In the genomic region with DNA sequence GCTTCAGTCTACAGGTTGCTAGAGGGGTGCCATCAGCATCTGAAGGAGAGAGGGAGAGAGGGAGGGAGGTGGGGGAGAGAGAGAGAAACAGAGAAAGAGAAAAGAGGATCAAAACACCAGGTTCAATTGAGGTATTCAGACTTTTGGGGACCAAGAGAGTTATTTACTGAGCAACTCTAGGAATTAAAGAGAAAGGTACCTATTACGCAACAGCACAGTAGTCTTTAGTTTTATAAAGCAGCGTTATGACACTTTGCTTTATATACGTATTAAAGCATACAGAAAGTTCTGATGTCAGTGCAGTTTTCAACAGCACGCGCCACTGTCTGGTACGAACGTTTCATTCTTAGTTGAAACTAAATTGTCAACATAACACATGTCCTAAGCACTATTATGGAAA, we compare ENCODE assay signal across 21 cellular contexts. TPM values are rescaled to one million over a fixed set of nuclear protein-coding genes. Genes with fewer than 3 reads are reported as not detected.
DNase-seq lines count a peak whose midpoint lies in the region; ATAC-seq, FAIRE-seq and TF ChIP-seq lines count a peak whose summit lies in the region.
"Had no signal": no experiment of that assay in that cellular context is flagged by ENCODE, and none has a peak within 500 bp of the region (broad histone marks: within the 10 kb centered on the region; RNA-seq: fewer than 3 reads in every experiment).

No MANE protein-coding gene starts in this region.

- no peaks in the 10 kb centered on the region for H3K27me3 Mint-ChIP-seq in activated T-cell treated with anti-CD3 and anti-CD28 coated beads, Interleukin-2, amount 50 U/mL, for 4 hours (ENCODE audit: low read depth)
- H3K27me3 Mint-ChIP-seq in activated T-helper 17 cell treated with anti-CD3 and anti-CD28 coated beads, Interleukin-2, amount 50 U/mL, for 72 hours = no peaks in the 10 kb centered on the region
- H3K27me3 Mint-ChIP-seq: CD4-positive, alpha-beta memory T cell had no signal

- no peak overlapping the region for H3K23ac ChIP-seq in H1 (ENCODE audit: insufficient read length)

- BruUV-seq in HCT116 (replicated peaks; lab: Mats Ljungman, UMichigan) = no TSS peak

- peaks cover 6% of the 10 kb centered on the region for H3K79me1 ChIP-seq in H1 (ENCODE audit: low read depth, low read length)

- no peak overlapping the region for H3K4me3 ChIP-seq in HCT116 (replicated peaks in 1 of 2; ENCODE audit: low read depth in 1 of 2, low read length in 2 of 2)
- H3K4me3 ChIP-seq in H1 (ENCODE audit: extremely low read depth in 1 of 4, insufficient read depth in 2 of 4, low read depth in 3 of 4, low read length in 4 of 4) = no peak overlapping the region
- H3K4me3 ChIP-seq: BLaER1, GM12878, HAP-1 had no signal

- POLR2A ChIA-PET in HCT116 (lab: Charles Lee) (no interaction called here), H1 (lab: Charles Lee; ENCODE audit: partially characterized antibody) (interaction anchor here (1.0 to 1.2 kb wide), 2 partner anchors 9 to 24 kb away, joined by 3 read pairs; no protein-coding TSS in a partner anchor)

- no peak overlapping the region for H2BK12ac ChIP-seq in H1 (ENCODE audit: low read depth, low read length)

- no peak overlapping the region for H4K8ac ChIP-seq in H1 (ENCODE audit: extremely low read depth, insufficient read depth, low read length)

- H3K79me2 ChIP-seq in HCT116 (ENCODE audit: insufficient read depth, low read length) (peaks cover 100% of the 10 kb centered on the region), H1 (ENCODE audit: control insufficient read depth in 1 of 2, insufficient read depth in 2 of 2, low read length in 2 of 2) (peaks cover 6 to 86% of the 10 kb centered on the region in 2 experiments; a peak in 3 of 4 replicates)

- H3K4ac ChIP-seq in H1 (replicated peaks; ENCODE audit: insufficient read length, low read depth, low read length) = no peak overlapping the region

- H3K9me3 Mint-ChIP-seq in activated T-cell treated with anti-CD3 and anti-CD28 coated beads, Interleukin-2, amount 50 U/mL, for 4 hours = no peaks in the 10 kb centered on the region
- H3K9me3 Mint-ChIP-seq in activated T-helper 17 cell treated with anti-CD3 and anti-CD28 coated beads, Interleukin-2, amount 50 U/mL, for 72 hours = no peaks in the 10 kb centered on the region
- H3K9me3 Mint-ChIP-seq: CD14-positive monocyte; CD4-positive, alpha-beta memory T cell; HFFc6 had no signal

- ATAC-seq in HCT116 = no peak
- no peak for ATAC-seq in activated T-cell treated with anti-CD3 and anti-CD28 coated beads, Interleukin-2, amount 50 U/mL, for 4 hours
- ATAC-seq in activated T-helper 17 cell treated with anti-CD3 and anti-CD28 coated beads, Interleukin-2, amount 50 U/mL, for 72 hours (replicated peaks) = no peak
- ATAC-seq: GM12878 had no signal

- H3K9me3 ChIP-seq in HCT116 (ENCODE audit: control insufficient read depth in 1 of 2, insufficient read depth in 1 of 2, low read depth in 1 of 2, low read length in 2 of 2) (no peaks in the 10 kb centered on the region), H1 (ENCODE audit: insufficient read depth in 2 of 2, low read depth in 1 of 2, low read length in 1 of 2) (no peaks in the 10 kb centered on the region)
- H3K9me3 ChIP-seq: BLaER1, HAP-1 had no signal

- H3K27me3 ChIP-seq in HCT116 (ENCODE audit: insufficient read depth, low read length) = no peaks in the 10 kb centered on the region
- H3K27me3 ChIP-seq in H1 (replicated peaks in 1 of 4; ENCODE audit: control insufficient read depth in 3 of 4, extremely low read depth in 1 of 4, insufficient read depth in 3 of 4, low read length in 3 of 4) = no peaks in the 10 kb centered on the region
- H3K27me3 ChIP-seq: BLaER1 had no signal

- no peak for TF ChIP-seq CTCF in HCT116 (IDR thresholded peaks at IDR 0.05 in 2 of 3, conservative IDR thresholded peaks at IDR 0.05 in 1 of 3; ENCODE audit: borderline replicate concordance in 1 of 3, insufficient read depth in 1 of 3, low read depth in 2 of 3, low read length in 2 of 3)
- no peak for TF ChIP-seq CTCF in H1 (IDR thresholded peaks at IDR 0.05; ENCODE audit: control extremely low read depth in 1 of 3, insufficient read depth in 1 of 3, low read depth in 1 of 3, low read length in 3 of 3)

- RAD21 ChIA-PET in HCT116 (lab: Charles Lee; ENCODE audit: low non-redundant PET in 1 of 2, low total read pairs in 2 of 2, uncharacterized antibody in 2 of 2, unreplicated experiment in 2 of 2) = no interaction called here

- peaks cover 0 to 17% of the 10 kb centered on the region in 2 experiments; a peak in 2 of 4 replicates for H3K36me3 ChIP-seq in HCT116 (ENCODE audit: control insufficient read depth in 1 of 2, insufficient read depth in 2 of 2, low read length in 2 of 2)
- H3K36me3 ChIP-seq in H1 (ENCODE audit: control insufficient read depth in 2 of 4, insufficient read depth in 4 of 4, low read length in 3 of 4) = peaks cover 0 to 18% (median 2%) of the 10 kb centered on the region in 4 experiments; a peak in 4 of 8 replicates

- no peak overlapping the region for H3K56ac ChIP-seq in H1 (replicated peaks; ENCODE audit: insufficient read length, low read depth, low read length)

- CTCF ChIA-PET in HCT116 (lab: Charles Lee) (no interaction called here), H1 (lab: Charles Lee; ENCODE audit: partially characterized antibody) (no interaction called here)

- WGBS in H1 (ENCODE audit: extremely low coverage in 1 of 2, insufficient coverage in 1 of 2, insufficient read length in 1 of 2, insufficient replicate concordance in 2 of 2, low coverage in 1 of 2, low lambda C conversion rate in 2 of 2, missing lambda C conversion rate in 1 of 2), 2 experiments = 86% methylated on average over 7 of the region's 7 CpGs; no CpG with 5 or more reads in 1 of the 2 experiments

- H3K4me1 ChIP-seq in HCT116 (ENCODE audit: control insufficient read depth in 1 of 2, insufficient read depth in 2 of 2, low read length in 2 of 2) (peaks cover 0 to 2% of the 10 kb centered on the region in 2 experiments; a peak in 3 of 4 replicates), H1 (replicated peaks in 1 of 4; ENCODE audit: control insufficient read depth in 3 of 4, insufficient read depth in 4 of 4, low read length in 3 of 4) (peaks cover 4 to 15% (median 13%) of the 10 kb centered on the region in 4 experiments; a peak in 6 of 7 replicates)
- H3K4me1 ChIP-seq: HAP-1 had no signal

- peaks cover 42% of the 10 kb centered on the region for H3K36me3 Mint-ChIP-seq in activated T-cell treated with anti-CD3 and anti-CD28 coated beads, Interleukin-2, amount 50 U/mL, for 4 hours (ENCODE audit: insufficient read depth)
- peaks cover 88% of the 10 kb centered on the region for H3K36me3 Mint-ChIP-seq in activated T-helper 17 cell treated with anti-CD3 and anti-CD28 coated beads, Interleukin-2, amount 50 U/mL, for 72 hours (ENCODE audit: low read depth)

- H3K18ac ChIP-seq in H1 (ENCODE audit: extremely low read depth, low read length) = no peak overlapping the region

- no peaks in the 10 kb centered on the region for H3K23me2 ChIP-seq in H1 (ENCODE audit: low read depth, low read length)

- DNase-seq in GM19239 (ENCODE audit: insufficient read length, low spot score) (no peak), HCT116 (ENCODE audit: low read depth, low spot score) (no peak), H1 (ENCODE audit: low read depth in 1 of 2, low spot score in 2 of 2) (no peak), DMS 273 (lab: John Stamatoyannopoulos, UW; ENCODE audit: unreplicated experiment) (no peak)
- no peak for DNase-seq in activated T-cell treated with anti-CD3 and anti-CD28 coated beads, Interleukin-2, amount 50 U/mL, for 4 hours
- DNase-seq: AML-193; CD4-positive, alpha-beta memory T cell; DMS53; DND-41; EL; GOT3; HFFc6 had no signal

- TF ChIP-seq EP300 in Ishikawa (IDR thresholded peaks at IDR 0.05; ENCODE audit: borderline replicate concordance) = no peak
- no peak for TF ChIP-seq EP300 in H1 (IDR thresholded peaks at IDR 0.05; ENCODE audit: borderline replicate concordance in 1 of 2, low read depth in 2 of 2, low read length in 2 of 2)

- TF ChIP-seq RAD21 in HCT116 (IDR thresholded peaks at IDR 0.05; ENCODE audit: low read depth) = no peak
- no peak for TF ChIP-seq RAD21 in Ishikawa (IDR thresholded peaks at IDR 0.05; ENCODE audit: low read depth)
- no peak for TF ChIP-seq RAD21 in H1 (IDR thresholded peaks at IDR 0.05 in 1 of 2, conservative IDR thresholded peaks at IDR 0.05 in 1 of 2; ENCODE audit: low read depth in 2 of 2, low read length in 2 of 2)

- H2BK20ac ChIP-seq in H1 (ENCODE audit: low read length) = no peak overlapping the region

- H3K4me2 ChIP-seq in HCT116 (ENCODE audit: low read length) (no peak overlapping the region), H1 (ENCODE audit: insufficient read depth in 1 of 2, low read depth in 2 of 2, low read length in 2 of 2) (no peak overlapping the region; a peak in 1 of 4 replicates)
- H3K4me2 ChIP-seq: BLaER1 had no signal

- FAIRE-seq in GM19239 (lab: Jason Lieb, UNC) (peak; percentile 45), H1 (lab: Jason Lieb, UNC) (no peak)
- FAIRE-seq: GM12878 had no signal

- no peaks in the 10 kb centered on the region for H3K9me2 ChIP-seq in HCT116 (ENCODE audit: insufficient read depth)

- H4K5ac ChIP-seq in H1 (ENCODE audit: insufficient read length, low read depth, low read length) = no peak overlapping the region

- H3K9ac ChIP-seq in HCT116 (ENCODE audit: low read length) (no peak overlapping the region), H1 (replicated peaks in 1 of 4; ENCODE audit: extremely low read depth in 1 of 4, low read depth in 3 of 4, low read length in 3 of 4) (no peak overlapping the region)
- H3K9ac ChIP-seq: BLaER1 had no signal

- no peak overlapping the region for H3K14ac ChIP-seq in H1 (ENCODE audit: insufficient read length)

- TF ChIP-seq POLR2A in HCT116 (IDR thresholded peaks at IDR 0.05; ENCODE audit: borderline replicate concordance, extremely low read depth, insufficient read depth, insufficient read length) = no peak
- TF ChIP-seq POLR2A in H1 (IDR thresholded peaks at IDR 0.05; ENCODE audit: control extremely low read depth in 1 of 2, low read depth in 2 of 2, low read length in 2 of 2) = no peak

- H3K27ac ChIP-seq in HCT116 (ENCODE audit: low read depth, low read length) (no peak overlapping the region), H1 (ENCODE audit: low read depth, low read length) (no peak overlapping the region)
- H3K27ac ChIP-seq: BLaER1, HL-60 had no signal

- no peak overlapping the region for H4K91ac ChIP-seq in H1 (replicated peaks; ENCODE audit: insufficient read length, low read length)

- H2BK15ac ChIP-seq in H1 (ENCODE audit: low read length) = no peak overlapping the region

- no peak overlapping the region for H2AFZ ChIP-seq in HCT116 (ENCODE audit: low read depth, low read length, poor library complexity, severe bottlenecking)
- no peak overlapping the region for H2AFZ ChIP-seq in H1 (ENCODE audit: low read length)

- no peak overlapping the region for H3K4me3 Mint-ChIP-seq in activated T-cell treated with anti-CD3 and anti-CD28 coated beads, Interleukin-2, amount 50 U/mL, for 4 hours
- H3K4me3 Mint-ChIP-seq in activated T-helper 17 cell treated with anti-CD3 and anti-CD28 coated beads, Interleukin-2, amount 50 U/mL, for 72 hours = no peak overlapping the region
- H3K4me3 Mint-ChIP-seq: CD14-positive monocyte; CD4-positive, alpha-beta memory T cell; HFFc6 had no signal

- peak overlapping the region; percentile 33 for H2BK120ac ChIP-seq in H1 (replicated peaks; ENCODE audit: low read depth, low read length)

- peaks cover 25% of the 10 kb centered on the region for H3K4me1 Mint-ChIP-seq in activated T-cell treated with anti-CD3 and anti-CD28 coated beads, Interleukin-2, amount 50 U/mL, for 4 hours (ENCODE audit: low read depth)
- peaks cover 15% of the 10 kb centered on the region for H3K4me1 Mint-ChIP-seq in activated T-helper 17 cell treated with anti-CD3 and anti-CD28 coated beads, Interleukin-2, amount 50 U/mL, for 72 hours
- H3K4me1 Mint-ChIP-seq: CD14-positive monocyte had no signal

- H2BK5ac ChIP-seq in H1 (ENCODE audit: low read depth, low read length) = no peak overlapping the region

- H4K20me1 ChIP-seq in HCT116 (ENCODE audit: insufficient read depth) (peaks cover 2% of the 10 kb centered on the region; the same call in 1 of the 2 replicates), H1 (replicated peaks in 1 of 2; ENCODE audit: control insufficient read depth in 1 of 2, insufficient read depth in 2 of 2, low read length in 2 of 2) (peaks cover 4 to 8% of the 10 kb centered on the region in 2 experiments)

- H3K27ac Mint-ChIP-seq in activated T-helper 17 cell treated with anti-CD3 and anti-CD28 coated beads, Interleukin-2, amount 50 U/mL, for 72 hours = no peak overlapping the region
- H3K27ac Mint-ChIP-seq: CD14-positive monocyte, HFFc6 had no signal

- intact Hi-C loops in HCT116 (cut with micrococcal nuclease) = no loop called here

- H2AK5ac ChIP-seq in H1 (ENCODE audit: low read depth, low read length) = no peak overlapping the region

RNA-seq across cellular contexts. Expression of a gene that starts 37.9 kb away (rescaled TPM):
- not detected for total RNA-seq in HCT116 (2021; ENCODE audit: unreplicated experiment)
- polyA plus RNA-seq in HCT116 (2012) = not detected in 2 replicates
- total RNA-seq in H1 (2021; fragmentation: NEBNext Ultra II Directional; extraction: Animal tissue kit (Norgen Biotek cat#: 25700)) = 1.0 and 1.6 TPM in 2 replicates
- polyA plus RNA-seq in H1 (2011; rRNA removed) = 0.98 and 1.3 TPM in 2 replicates
- polyA plus RNA-seq in H1 (2011; cell fraction: cytosol; rRNA removed) = 0.81 TPM
- 4.0 TPM for polyA plus RNA-seq in H1 (2011; cell fraction: nucleus; rRNA removed)
- 0.43 to 1.7 TPM (median 1.5 TPM) in 4 replicates for polyA plus RNA-seq in H1 (2012, experiment 1 of 2)
- 0.07 TPM for polyA plus RNA-seq in H1 (2012, experiment 2 of 2)
- 0.57 TPM for polyA plus RNA-seq in H1 (2013, experiment 1 of 2)
- 0.42 TPM for polyA plus RNA-seq in H1 (2013, experiment 2 of 2)
- 0.80 and 2.0 TPM in 2 replicates for polyA minus RNA-seq in H1 (2011; rRNA and poly(A)+ RNA removed)
- not detected for polyA minus RNA-seq in H1 (2011; cell fraction: cytosol; rRNA and poly(A)+ RNA removed)
- polyA minus RNA-seq in H1 (2011; cell fraction: nucleus; rRNA and poly(A)+ RNA removed) = 2.5 TPM
- not detected for total RNA-seq in activated T-cell treated with anti-CD3 and anti-CD28 coated beads, Interleukin-2, amount 50 U/mL, for 4 hours
- not detected for total RNA-seq in activated T-helper 17 cell treated with anti-CD3 and anti-CD28 coated beads, Interleukin-2, amount 50 U/mL, for 72 hours
- total RNA-seq: CD4-positive, alpha-beta memory T cell; G401; GM12878; HFFc6; HT1080 had no signal
- polyA plus RNA-seq: CD14-positive monocyte, GM12878 had no signal

RNA-seq across cellular contexts. Expression of a gene that starts 41.8 kb away (rescaled TPM):
- 114 TPM for total RNA-seq in HCT116 (2021; ENCODE audit: unreplicated experiment)
- polyA plus RNA-seq in HCT116 (2012) = 34.4 and 49.8 TPM in 2 replicates
- total RNA-seq in H1 (2021; fragmentation: NEBNext Ultra II Directional; extraction: Animal tissue kit (Norgen Biotek cat#: 25700)) = 119 and 132 TPM in 2 replicates
- polyA plus RNA-seq in H1 (2011; rRNA removed) = 50.4 and 60.8 TPM in 2 replicates
- 71.9 TPM for polyA plus RNA-seq in H1 (2011; cell fraction: cytosol; rRNA removed)
- polyA plus RNA-seq in H1 (2011; cell fraction: nucleus; rRNA removed) = 21.8 TPM
- polyA plus RNA-seq in H1 (2012, experiment 1 of 2) = 65.1 to 143 TPM (median 74.3 TPM) in 4 replicates
- 46.4 TPM for polyA plus RNA-seq in H1 (2012, experiment 2 of 2)
- polyA plus RNA-seq in H1 (2013, experiment 1 of 2) = 69.6 TPM
- polyA plus RNA-seq in H1 (2013, experiment 2 of 2) = 78.9 TPM
- 15.4 and 18.7 TPM in 2 replicates for polyA minus RNA-seq in H1 (2011; rRNA and poly(A)+ RNA removed)
- polyA minus RNA-seq in H1 (2011; cell fraction: cytosol; rRNA and poly(A)+ RNA removed) = 37.4 TPM
- 26.2 TPM for polyA minus RNA-seq in H1 (2011; cell fraction: nucleus; rRNA and poly(A)+ RNA removed)
- 10 to 100 TPM; 54.9 to 57.4 (median 55.6) TPM for total RNA-seq in activated T-cell treated with anti-CD3 and anti-CD28 coated beads, Interleukin-2, amount 50 U/mL, for 4 hours
- 10 to 100 TPM; 37.3 to 55.5 TPM for total RNA-seq in activated T-helper 17 cell treated with anti-CD3 and anti-CD28 coated beads, Interleukin-2, amount 50 U/mL, for 72 hours
